In genomic region chr13:48353590-48353989, GRCh38 we compare ENCODE assay signal across 1 cellular context.
TF ChIP-seq lines count a peak whose summit lies in the region.

No MANE protein-coding gene starts in this region.

TF ChIP-seq in SK-N-SH treated with all-trans-retinoic acid at 6 μM for 48 hours, 23 proteins besides CTCF, POLR2A, EP300 and RAD21 (continued from another document):
- TF ChIP-seq, protein P1, sequence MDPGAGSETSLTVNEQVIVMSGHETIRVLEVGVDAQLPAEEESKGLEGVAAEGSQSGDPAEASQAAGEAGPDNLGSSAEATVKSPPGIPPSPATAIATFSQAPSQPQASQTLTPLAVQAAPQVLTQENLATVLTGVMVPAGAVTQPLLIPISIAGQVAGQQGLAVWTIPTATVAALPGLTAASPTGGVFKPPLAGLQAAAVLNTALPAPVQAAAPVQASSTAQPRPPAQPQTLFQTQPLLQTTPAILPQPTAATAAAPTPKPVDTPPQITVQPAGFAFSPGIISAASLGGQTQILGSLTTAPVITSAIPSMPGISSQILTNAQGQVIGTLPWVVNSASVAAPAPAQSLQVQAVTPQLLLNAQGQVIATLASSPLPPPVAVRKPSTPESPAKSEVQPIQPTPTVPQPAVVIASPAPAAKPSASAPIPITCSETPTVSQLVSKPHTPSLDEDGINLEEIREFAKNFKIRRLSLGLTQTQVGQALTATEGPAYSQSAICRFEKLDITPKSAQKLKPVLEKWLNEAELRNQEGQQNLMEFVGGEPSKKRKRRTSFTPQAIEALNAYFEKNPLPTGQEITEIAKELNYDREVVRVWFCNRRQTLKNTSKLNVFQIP (CRISPR knock-in tag; IDR thresholded peaks at IDR 0.05; ENCODE audit: borderline replicate concordance, low read depth): no peak
